Comparison of ENCODE assay signal across 1 cellular context in the genomic region with DNA sequence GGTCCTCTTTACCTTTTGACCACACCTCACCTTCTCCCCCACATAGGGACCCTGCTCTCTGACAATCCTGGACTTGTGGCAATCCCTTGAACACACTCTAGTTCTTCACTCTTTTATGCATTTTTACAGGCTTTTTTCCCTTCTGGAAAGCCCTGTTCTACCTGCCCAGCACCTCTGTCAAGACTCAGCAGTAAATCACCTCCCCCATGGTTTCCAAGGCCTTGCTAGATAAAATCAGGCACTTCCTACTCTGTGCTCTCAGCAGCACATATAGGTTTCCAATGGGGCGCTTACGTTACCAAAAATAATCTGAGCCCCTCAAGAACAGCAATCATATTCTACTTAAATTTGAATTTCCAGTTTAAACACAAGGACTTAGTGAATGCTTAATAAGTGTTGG.
TF ChIP-seq lines count a peak whose summit lies in the region.

No MANE protein-coding gene starts in this region.

TF ChIP-seq in H1, 55 proteins besides CTCF, POLR2A, EP300 and RAD21:
- no peak for TF ChIP-seq SP1 (IDR thresholded peaks at IDR 0.05; ENCODE audit: low read depth, low read length)
- peak; percentile 24 for TF ChIP-seq RNF2 (IDR thresholded peaks at IDR 0.05; ENCODE audit: borderline replicate concordance, low read depth, low read length, missing control alignments, poor library complexity, severe bottlenecking)
- TF ChIP-seq EZH2 (IDR thresholded peaks at IDR 0.05; ENCODE audit: low read depth, low read length, severe bottlenecking) = no peak
- TF ChIP-seq POU5F1 (IDR thresholded peaks at IDR 0.05; ENCODE audit: low read depth, low read length) = no peak
- no peak for TF ChIP-seq GABPA (IDR thresholded peaks at IDR 0.05; ENCODE audit: borderline replicate concordance, insufficient read depth, low read length)
